Comparison of ENCODE assay signal across 1 cellular context in the genomic region with DNA sequence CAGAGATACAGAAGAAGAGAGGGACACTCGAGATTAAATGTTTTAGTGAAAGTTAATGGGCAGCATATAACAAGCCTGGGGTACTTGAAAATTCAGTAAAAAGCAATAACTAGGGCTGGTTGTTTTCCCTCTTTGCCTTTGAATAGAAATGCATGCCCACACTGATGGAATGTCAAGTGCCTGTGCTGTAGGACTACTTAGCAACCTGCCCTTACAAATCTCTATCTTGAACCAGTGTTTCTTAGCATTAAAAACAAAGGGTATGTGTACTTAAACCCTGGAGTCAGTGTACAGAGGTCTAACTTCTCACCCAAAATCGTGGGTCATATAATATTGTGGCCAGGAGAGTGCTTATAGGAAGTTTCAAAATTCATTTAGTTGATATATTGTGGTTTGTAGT.
A peak's percentile ranks its signal among the peaks of the same experiment; 100 is the strongest.
TF ChIP-seq lines count a peak whose summit lies in the region.

No MANE protein-coding gene starts in this region.

TF ChIP-seq in H1, 55 proteins besides CTCF, POLR2A, EP300 and RAD21:
- TF ChIP-seq HDAC2 (IDR thresholded peaks at IDR 0.05; ENCODE audit: borderline replicate concordance in 1 of 2, low read depth in 2 of 2, low read length in 2 of 2), result no peak
- TF ChIP-seq YY1 (IDR thresholded peaks at IDR 0.05; ENCODE audit: low read depth, low read length), result no peak
- no peak for TF ChIP-seq POU5F1 (IDR thresholded peaks at IDR 0.05; ENCODE audit: low read depth, low read length)
- TF ChIP-seq CTBP2 (IDR thresholded peaks at IDR 0.05; ENCODE audit: borderline replicate concordance, insufficient read depth, insufficient read length, low read length), result no peak
- no peak for TF ChIP-seq USF2 (IDR thresholded peaks at IDR 0.05; ENCODE audit: low read length)
- peak; percentile 64; the same call in 1 of the 2 replicates for TF ChIP-seq TEAD4 (IDR thresholded peaks at IDR 0.05; ENCODE audit: low read depth, low read length)
- TF ChIP-seq, protein P1, sequence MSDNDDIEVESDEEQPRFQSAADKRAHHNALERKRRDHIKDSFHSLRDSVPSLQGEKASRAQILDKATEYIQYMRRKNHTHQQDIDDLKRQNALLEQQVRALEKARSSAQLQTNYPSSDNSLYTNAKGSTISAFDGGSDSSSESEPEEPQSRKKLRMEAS (IDR thresholded peaks at IDR 0.05), result no peak
- TF ChIP-seq EGR1 (IDR thresholded peaks at IDR 0.05; ENCODE audit: borderline replicate concordance, low read depth, low read length), result no peak
- no peak for TF ChIP-seq EZH2 (IDR thresholded peaks at IDR 0.05; ENCODE audit: low read depth, low read length, severe bottlenecking)
